Comparison of ENCODE assay signal across 11 cellular contexts in the genomic region with DNA sequence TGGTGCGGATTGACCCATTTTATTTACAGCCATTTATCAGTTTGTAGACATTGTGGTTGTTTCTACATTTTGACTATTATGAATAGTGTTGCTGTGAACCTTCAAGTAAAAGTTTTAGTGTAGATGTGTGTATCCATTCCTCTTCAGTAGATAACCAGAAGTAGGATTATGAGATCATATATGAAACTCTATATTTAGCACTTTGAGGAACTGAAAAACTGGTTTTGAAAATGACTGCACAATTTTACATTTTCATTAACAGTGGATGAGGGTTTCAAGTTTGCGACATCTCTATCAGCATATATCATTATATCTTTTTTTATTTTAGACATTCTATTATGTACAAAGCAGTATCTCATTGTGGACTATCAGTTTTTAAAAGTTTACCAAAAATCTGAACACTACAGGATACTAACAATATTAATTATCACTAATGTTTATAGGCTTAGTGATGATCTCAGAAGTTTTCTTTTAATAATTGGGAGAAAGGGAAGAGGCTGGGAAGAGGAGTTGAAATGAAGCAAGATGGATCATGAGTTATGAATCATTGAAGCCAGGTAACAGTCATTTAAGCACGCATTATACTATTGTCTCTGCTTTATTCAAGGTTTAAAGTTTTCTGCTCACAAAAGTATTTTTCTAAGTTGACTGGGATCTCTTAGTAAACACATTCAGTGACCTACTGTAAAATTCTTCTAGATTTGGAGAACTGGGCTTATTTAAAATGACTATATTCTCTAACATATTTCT.
DNase-seq lines count a peak whose midpoint lies in the region; ATAC-seq and TF ChIP-seq lines count a peak whose summit lies in the region.
"Had no signal": no experiment of that assay in that cellular context is flagged by ENCODE, and none has a peak within 500 bp of the region (broad histone marks: within the 10 kb centered on the region; RNA-seq: fewer than 3 reads in every experiment).

No MANE protein-coding gene starts in this region.

- H3K9me3 Mint-ChIP-seq in GM23338, result no peaks in the 10 kb centered on the region; the same call in 2 of the 3 replicates

- no peaks in the 10 kb centered on the region for H3K27me3 ChIP-seq in GM23338 (ENCODE audit: insufficient read depth)

- TF ChIP-seq CTCF in GM23338 (conservative IDR thresholded peaks at IDR 0.05; ENCODE audit: low read depth in 2 of 2), result no peak

- no peaks in the 10 kb centered on the region for H3K27me3 Mint-ChIP-seq in GM23338 (ENCODE audit: insufficient read depth, low read depth, poor library complexity)
- H3K27me3 Mint-ChIP-seq: activated CD4-positive, alpha-beta memory T cell treated with anti-CD3 and anti-CD28 coated beads, Interleukin-2, amount 10 ng/mL, durations not matched to agents 7 days and 5 days had no signal

- H3K4me1 Mint-ChIP-seq in GM23338, result no peaks in the 10 kb centered on the region; the same call in 2 of the 3 replicates
- H3K4me1 Mint-ChIP-seq: activated CD4-positive, alpha-beta memory T cell treated with anti-CD3 and anti-CD28 coated beads, Interleukin-2, amount 10 ng/mL, durations not matched to agents 7 days and 5 days had no signal

- no peaks in the 10 kb centered on the region for H4K20me1 ChIP-seq in GM23338 (replicated peaks; ENCODE audit: insufficient read depth)

- DNase-seq in NOMO-1 treated with DMSO at 0.1 percent for 48 hours (lab: John Stamatoyannopoulos, UW; ENCODE audit: unreplicated experiment), result peak; percentile 67
- no peak for DNase-seq in activated CD4-positive, alpha-beta T cell treated with anti-CD3 and anti-CD28 coated beads, Interleukin-2, amount 50 U/mL, for 1 hour
- DNase-seq in GM23338 (ENCODE audit: low spot score), result no peak
- no peak for DNase-seq in activated T-cell treated with anti-CD3 and anti-CD28 coated beads for 4 hours
- no peak for DNase-seq in SHP77 (lab: John Stamatoyannopoulos, UW)
- DNase-seq: activated CD4-positive, alpha-beta memory T cell treated with anti-CD3 and anti-CD28 coated beads, Interleukin-2, amount 10 ng/mL, durations not matched to agents 7 days and 5 days; NCI-H2171 had no signal

- 0 out of 2 replicates have a peak, but pooled peaks cover 3% of the 10 kb centered on the region for H3K9me2 ChIP-seq in GM23338 (ENCODE audit: insufficient read depth)

- H3K27ac Mint-ChIP-seq in GM23338, result no peak overlapping the region
- H3K27ac Mint-ChIP-seq: activated CD4-positive, alpha-beta memory T cell treated with anti-CD3 and anti-CD28 coated beads, Interleukin-2, amount 10 ng/mL, durations not matched to agents 7 days and 5 days had no signal

- no peak overlapping the region for H3K4me2 ChIP-seq in GM23338

- H3K36me3 Mint-ChIP-seq in GM23338 (ENCODE audit: low read depth), result no peaks in the 10 kb centered on the region

- H3K79me2 ChIP-seq in GM23338 (replicated peaks; ENCODE audit: insufficient read depth), result no peaks in the 10 kb centered on the region

- peak; percentile 74 for ATAC-seq in GM18511 (IDR thresholded peaks at IDR 0.05; ENCODE audit: unreplicated experiment)
- peak; percentile 90 for ATAC-seq in GM21447 (IDR thresholded peaks at IDR 0.05; ENCODE audit: unreplicated experiment)
- peak; percentile 58 for ATAC-seq in HG03064 (IDR thresholded peaks at IDR 0.05; ENCODE audit: low read depth, unreplicated experiment)
- no peak for ATAC-seq in GM23338

- H3K4me3 ChIP-seq in GM23338, result no peak overlapping the region
- H3K4me3 ChIP-seq: skin epidermis had no signal

- H2AFZ ChIP-seq in GM23338, result no peak overlapping the region

- H3K4me3 Mint-ChIP-seq in GM23338, result no peak overlapping the region
- H3K4me3 Mint-ChIP-seq: activated CD4-positive, alpha-beta memory T cell treated with anti-CD3 and anti-CD28 coated beads, Interleukin-2, amount 10 ng/mL, durations not matched to agents 7 days and 5 days had no signal

- H3K36me3 ChIP-seq in GM23338 (ENCODE audit: insufficient read depth), result no peaks in the 10 kb centered on the region

- H3F3A ChIP-seq in GM23338 (replicated peaks; ENCODE audit: low read depth), result no peaks in the 10 kb centered on the region

- no peak overlapping the region for H3K27ac ChIP-seq in GM23338 (ENCODE audit: low read depth)

- H3K4me1 ChIP-seq in GM23338 (ENCODE audit: insufficient read depth), result no peaks in the 10 kb centered on the region

TF ChIP-seq in GM23338, 12 proteins besides CTCF, POLR2A, EP300 and RAD21 (continues in another document):
- TF ChIP-seq EZH2phosphoT487 (IDR thresholded peaks at IDR 0.05; ENCODE audit: unreplicated experiment) (no peak), STAT1 (IDR thresholded peaks at IDR 0.05; ENCODE audit: unreplicated experiment) (no peak), ZNF462 (CRISPR knock-in tag; IDR thresholded peaks at IDR 0.05) (no peak), NANOG (IDR thresholded peaks at IDR 0.05; ENCODE audit: borderline replicate concordance) (no peak), ETS1 (IDR thresholded peaks at IDR 0.05) (no peak), EZH2 (IDR thresholded peaks at IDR 0.05; ENCODE audit: low read depth, unreplicated experiment) (no peak)
